ENCODE assay signal across 1 cellular context in the genomic region with DNA sequence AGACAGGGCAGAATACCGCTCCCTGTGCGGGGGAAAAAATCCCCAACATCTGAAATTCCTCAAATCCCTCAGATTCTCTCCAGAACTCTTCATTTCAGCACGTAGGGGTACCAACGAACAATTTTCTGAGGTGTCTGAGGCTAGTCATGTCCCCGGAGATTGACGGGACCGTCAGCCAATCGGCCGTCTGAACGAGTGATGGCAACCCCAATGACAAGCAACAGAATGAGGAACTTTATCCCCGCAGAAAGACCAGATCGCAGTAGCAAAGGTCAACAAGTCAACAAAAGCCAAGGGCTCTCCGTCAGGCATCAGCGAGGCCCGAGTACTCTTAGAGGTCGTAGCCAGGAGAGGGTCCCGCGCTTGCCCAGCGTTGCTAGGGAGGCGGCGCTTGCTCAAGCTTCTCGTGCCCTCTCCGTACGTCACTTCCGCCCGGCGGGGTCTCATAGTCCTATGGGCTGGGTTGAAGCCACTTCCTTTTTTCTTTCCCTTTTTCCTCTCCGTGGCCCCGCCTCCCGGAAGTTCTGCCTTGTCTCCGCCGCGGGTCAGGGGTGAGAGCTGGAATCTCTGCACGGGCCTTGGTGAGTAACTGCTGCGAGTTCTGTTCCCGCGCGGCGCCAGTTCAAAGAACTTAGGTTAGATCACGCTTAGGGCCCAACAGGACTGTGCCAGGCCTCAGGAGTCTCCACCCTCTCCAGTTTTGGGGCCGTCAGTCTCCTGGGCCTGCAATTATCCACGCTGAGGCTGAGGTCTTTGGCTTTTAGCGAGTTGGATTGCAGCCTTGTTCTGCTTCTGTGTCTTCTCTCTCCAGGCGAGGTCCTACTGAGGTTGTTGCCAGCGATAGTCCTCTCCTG.
TF ChIP-seq lines count a peak whose summit lies in the region.

A gene with protein sequence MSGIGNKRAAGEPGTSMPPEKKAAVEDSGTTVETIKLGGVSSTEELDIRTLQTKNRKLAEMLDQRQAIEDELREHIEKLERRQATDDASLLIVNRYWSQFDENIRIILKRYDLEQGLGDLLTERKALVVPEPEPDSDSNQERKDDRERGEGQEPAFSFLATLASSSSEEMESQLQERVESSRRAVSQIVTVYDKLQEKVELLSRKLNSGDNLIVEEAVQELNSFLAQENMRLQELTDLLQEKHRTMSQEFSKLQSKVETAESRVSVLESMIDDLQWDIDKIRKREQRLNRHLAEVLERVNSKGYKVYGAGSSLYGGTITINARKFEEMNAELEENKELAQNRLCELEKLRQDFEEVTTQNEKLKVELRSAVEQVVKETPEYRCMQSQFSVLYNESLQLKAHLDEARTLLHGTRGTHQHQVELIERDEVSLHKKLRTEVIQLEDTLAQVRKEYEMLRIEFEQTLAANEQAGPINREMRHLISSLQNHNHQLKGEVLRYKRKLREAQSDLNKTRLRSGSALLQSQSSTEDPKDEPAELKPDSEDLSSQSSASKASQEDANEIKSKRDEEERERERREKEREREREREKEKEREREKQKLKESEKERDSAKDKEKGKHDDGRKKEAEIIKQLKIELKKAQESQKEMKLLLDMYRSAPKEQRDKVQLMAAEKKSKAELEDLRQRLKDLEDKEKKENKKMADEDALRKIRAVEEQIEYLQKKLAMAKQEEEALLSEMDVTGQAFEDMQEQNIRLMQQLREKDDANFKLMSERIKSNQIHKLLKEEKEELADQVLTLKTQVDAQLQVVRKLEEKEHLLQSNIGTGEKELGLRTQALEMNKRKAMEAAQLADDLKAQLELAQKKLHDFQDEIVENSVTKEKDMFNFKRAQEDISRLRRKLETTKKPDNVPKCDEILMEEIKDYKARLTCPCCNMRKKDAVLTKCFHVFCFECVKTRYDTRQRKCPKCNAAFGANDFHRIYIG (plus strand): TSS at position 520 of the 854 bp plus-strand sequence. CDS start 1,571 bp downstream, outside the sequence.

TF ChIP-seq in H1, 55 proteins besides CTCF, POLR2A, EP300 and RAD21 (continued from another document):
- TF ChIP-seq HDAC2 (IDR thresholded peaks at IDR 0.05; ENCODE audit: borderline replicate concordance in 1 of 2, low read depth in 2 of 2, low read length in 2 of 2) (no peak), POU5F1 (IDR thresholded peaks at IDR 0.05; ENCODE audit: low read depth, low read length) (no peak), ASH2L (IDR thresholded peaks at IDR 0.05; ENCODE audit: low read length) (peak; percentile 53), SAP30 (IDR thresholded peaks at IDR 0.05; ENCODE audit: insufficient read depth, insufficient replicate concordance, low read length) (peak; percentile 66)
- TF ChIP-seq, protein P1, sequence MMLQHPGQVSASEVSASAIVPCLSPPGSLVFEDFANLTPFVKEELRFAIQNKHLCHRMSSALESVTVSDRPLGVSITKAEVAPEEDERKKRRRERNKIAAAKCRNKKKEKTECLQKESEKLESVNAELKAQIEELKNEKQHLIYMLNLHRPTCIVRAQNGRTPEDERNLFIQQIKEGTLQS (IDR thresholded peaks at IDR 0.05; ENCODE audit: insufficient read depth, low read depth, low read length), result no peak
